22 cellular contexts compared by ENCODE assay signal in the genomic region with DNA sequence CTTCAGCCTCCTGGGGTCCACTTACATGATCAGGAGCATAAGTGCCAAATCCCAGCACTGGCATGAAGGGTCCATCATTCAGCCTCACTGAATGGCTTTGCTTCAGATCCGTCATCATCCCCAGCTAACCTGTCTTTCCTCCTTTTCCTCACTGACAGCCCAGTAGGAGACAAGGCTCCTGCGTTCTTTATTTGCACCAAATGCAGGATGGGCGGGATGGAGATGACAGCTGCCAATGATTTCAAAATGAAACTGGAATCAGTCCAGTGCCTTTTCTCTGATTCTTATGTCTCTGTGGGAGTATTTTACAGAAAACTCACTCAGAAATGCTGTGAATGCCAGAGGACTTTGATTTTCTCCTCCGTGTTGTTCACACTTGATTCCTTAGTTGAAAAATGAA. TPM values are rescaled to one million over a fixed set of nuclear protein-coding genes. Genes with fewer than 3 reads are reported as not detected.
"Had no signal": no experiment of that assay in that cellular context is flagged by ENCODE, and none has a peak within 500 bp of the region (broad histone marks: within the 10 kb centered on the region; RNA-seq: fewer than 3 reads in every experiment).

A gene (minus strand): TSS at position 164 of the 400 bp plus-strand sequence. CDS start 46 bp downstream, at position 118.

- H3K4me3 ChIP-seq: body of pancreas, lower lobe of right lung, thyroid gland, uterus had no signal

- H3K9me3 ChIP-seq: body of pancreas, lower lobe of right lung, thyroid gland, uterus had no signal

- H3K36me3 ChIP-seq: lower lobe of right lung, thyroid gland, uterus had no signal

- H3K4me3 Mint-ChIP-seq: activated B cell treated with CpG ODN at 0.5 μM for 24 hours; activated CD8-positive, alpha-beta T cell treated with anti-CD3 and anti-CD28 coated beads, Interleukin-2, amount 10 ng/mL, durations not matched to agents 7 days and 5 days; naive thymus-derived CD8-positive, alpha-beta T cell had no signal

- H3K4me1 Mint-ChIP-seq: activated B cell treated with CpG ODN at 0.5 μM for 24 hours; naive thymus-derived CD8-positive, alpha-beta T cell had no signal

- H3K36me3 Mint-ChIP-seq: activated naive CD4-positive, alpha-beta T cell treated with anti-CD3 and anti-CD28 coated beads, Interleukin-2, amount 50 U/mL, for 72 hours; naive thymus-derived CD8-positive, alpha-beta T cell had no signal

- H3K27ac Mint-ChIP-seq: activated B cell treated with CpG ODN at 0.5 μM for 24 hours; activated CD8-positive, alpha-beta T cell treated with anti-CD3 and anti-CD28 coated beads, Interleukin-2, amount 10 ng/mL, durations not matched to agents 7 days and 5 days; activated naive CD4-positive, alpha-beta T cell treated with anti-CD3 and anti-CD28 coated beads, Interleukin-2, amount 50 U/mL, for 72 hours; naive thymus-derived CD8-positive, alpha-beta T cell had no signal

- ATAC-seq: activated CD8-positive, alpha-beta T cell treated with anti-CD3 and anti-CD28 coated beads, Interleukin-2, amount 10 ng/mL, durations not matched to agents 7 days and 5 days; activated naive CD4-positive, alpha-beta T cell treated with anti-CD3 and anti-CD28 coated beads, Interleukin-2, amount 50 U/mL, for 72 hours; body of pancreas; lower lobe of right lung; naive thymus-derived CD8-positive, alpha-beta T cell had no signal

- H3K27ac ChIP-seq: body of pancreas, lower lobe of right lung, thyroid gland, uterus had no signal

- H3K9me3 Mint-ChIP-seq: activated B cell treated with CpG ODN at 0.5 μM for 24 hours; activated naive CD4-positive, alpha-beta T cell treated with anti-CD3 and anti-CD28 coated beads, Interleukin-2, amount 50 U/mL, for 72 hours had no signal

- DNase-seq: activated B cell treated with CpG ODN at 0.5 μM for 24 hours; activated CD4-positive, alpha-beta T cell treated with anti-CD3 and anti-CD28 coated beads for 48 hours; activated CD8-positive, alpha-beta memory T cell treated with anti-CD3 and anti-CD28 coated beads, Interleukin-2, amount 50 U/mL, for 4 hours; activated CD8-positive, alpha-beta T cell treated with anti-CD3 and anti-CD28 coated beads, Interleukin-2, amount 10 ng/mL, durations not matched to agents 7 days and 5 days; activated effector memory CD4-positive, alpha-beta T cell treated with anti-CD3 and anti-CD28 coated beads, Interleukin-2, amount 50 U/mL, for 16 hours; activated T-cell treated with anti-CD3 and anti-CD28 coated beads, Interleukin-2, amount 50 U/mL, for 48 hours; body of pancreas; caudate nucleus; hypothalamus; lower lobe of right lung; naive thymus-derived CD8-positive, alpha-beta T cell; stimulated activated CD4-positive, alpha-beta T cell treated with anti-CD3 and anti-CD28 coated beads, Interleukin-12 subunit alpha, Interleukin-12 subunit beta, amount 100 ng/mL, for 4 hours; stimulated activated CD4-positive, alpha-beta T cell treated with anti-CD3 and anti-CD28 coated beads, Interleukin-2, amount 100 ng/mL, for 24 hours; T-helper 2 cell; thyroid gland; uterus had no signal

- H3K4me1 ChIP-seq: body of pancreas, lower lobe of right lung, thyroid gland, uterus had no signal

- H3K27me3 ChIP-seq: body of pancreas, thyroid gland, uterus had no signal

RNA-seq across cellular contexts. Expression of the gene that starts here (rescaled TPM):
- total RNA-seq: activated B cell treated with CpG ODN at 0.5 μM for 24 hours, body of pancreas, glomerular endothelial cell, kidney epithelial cell, osteocyte, pulmonary artery endothelial cell, thyroid gland, uterus had no signal
- polyA plus RNA-seq: esophagus; naive thymus-derived CD8-positive, alpha-beta T cell had no signal
